In the genomic region with DNA sequence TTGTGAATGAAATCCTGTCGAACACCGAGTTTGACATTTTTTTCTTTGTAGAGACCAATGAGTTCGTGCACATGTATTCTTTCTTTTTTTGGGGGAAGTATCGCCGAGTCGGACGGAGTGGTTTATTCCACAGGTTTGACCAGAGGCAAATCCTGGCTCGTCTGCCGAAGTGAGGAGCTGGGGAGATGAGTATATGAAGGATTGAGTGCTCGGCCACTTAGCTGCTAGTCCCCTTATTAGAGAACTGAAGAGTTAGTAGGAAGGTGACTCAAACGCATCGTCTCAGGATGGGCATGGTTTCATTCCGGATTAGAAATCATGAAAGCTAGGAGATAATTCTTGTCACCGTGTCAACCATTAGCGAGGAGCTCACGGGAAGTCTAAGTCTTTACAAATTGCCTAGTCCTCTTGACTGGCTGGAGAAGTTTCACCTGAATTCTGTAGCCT, we compare ENCODE assay signal across 8 cellular contexts.
A peak's percentile ranks its signal among the peaks of the same experiment; 100 is the strongest.
DNase-seq lines count a peak whose midpoint lies in the region; ATAC-seq lines count a peak whose summit lies in the region.

No MANE protein-coding gene starts in this region.

- no peak overlapping the region for H3K27ac Mint-ChIP-seq in activated T-helper 1 cell treated with anti-CD3 and anti-CD28 coated beads, Interleukin-12 subunit alpha, Interleukin-12 subunit beta, Interleukin-2, Interleukin-4 antibody, amounts not matched to agents 30 ng/mL and 10 ng/mL and 1 ng/mL, durations not matched to agents 14 hours and 24 hours and 36 hours

- peaks cover 5% of the 10 kb centered on the region for H3K4me1 Mint-ChIP-seq in activated T-cell treated with anti-CD3 and anti-CD28 coated beads, Interleukin-2, amount 50 U/mL, for 4 hours (ENCODE audit: low read depth)
- H3K4me1 Mint-ChIP-seq in activated T-helper 1 cell treated with anti-CD3 and anti-CD28 coated beads, Interleukin-12 subunit alpha, Interleukin-12 subunit beta, Interleukin-2, Interleukin-4 antibody, amounts not matched to agents 30 ng/mL and 10 ng/mL and 1 ng/mL, durations not matched to agents 14 hours and 24 hours and 36 hours (ENCODE audit: low read depth), result peaks cover 15% of the 10 kb centered on the region

- H3K27ac ChIP-seq in urinary bladder (ENCODE audit: low read depth), result no peak overlapping the region

- peak overlapping the region; percentile 45 for H3K4me3 Mint-ChIP-seq in activated T-cell treated with anti-CD3 and anti-CD28 coated beads, Interleukin-2, amount 50 U/mL, for 4 hours
- H3K4me3 Mint-ChIP-seq in activated T-helper 1 cell treated with anti-CD3 and anti-CD28 coated beads, Interleukin-12 subunit alpha, Interleukin-12 subunit beta, Interleukin-2, Interleukin-4 antibody, amounts not matched to agents 30 ng/mL and 10 ng/mL and 1 ng/mL, durations not matched to agents 14 hours and 24 hours and 36 hours, result peak overlapping the region; percentile 76

- H3K27me3 Mint-ChIP-seq in activated T-cell treated with anti-CD3 and anti-CD28 coated beads, Interleukin-2, amount 50 U/mL, for 4 hours (ENCODE audit: low read depth), result peaks cover 34% of the 10 kb centered on the region
- H3K27me3 Mint-ChIP-seq in activated T-helper 1 cell treated with anti-CD3 and anti-CD28 coated beads, Interleukin-12 subunit alpha, Interleukin-12 subunit beta, Interleukin-2, Interleukin-4 antibody, amounts not matched to agents 30 ng/mL and 10 ng/mL and 1 ng/mL, durations not matched to agents 14 hours and 24 hours and 36 hours (ENCODE audit: insufficient read depth), result peaks cover 44% of the 10 kb centered on the region

- no peaks in the 10 kb centered on the region for H3K36me3 ChIP-seq in urinary bladder (ENCODE audit: insufficient read depth)

- no peak for DNase-seq in activated T-cell treated with anti-CD3 and anti-CD28 coated beads, Interleukin-2, amount 50 U/mL, for 4 hours
- DNase-seq in activated T-cell treated with anti-CD3 and anti-CD28 coated beads, Interleukin-2, amount 50 U/mL, for 1 hour, result no peak
- DNase-seq in activated T-helper 1 cell treated with anti-CD3 and anti-CD28 coated beads, Interleukin-12 subunit alpha, Interleukin-12 subunit beta, Interleukin-2, Interleukin-4 antibody, amounts not matched to agents 30 ng/mL and 10 ng/mL and 1 ng/mL, durations not matched to agents 14 hours and 24 hours and 36 hours (ENCODE audit: low spot score), result no peak
- peak; percentile 4 for DNase-seq in kidney glomerular epithelial cell (lab: John Stamatoyannopoulos, UW)
- DNase-seq in cortex of kidney (lab: John Stamatoyannopoulos, UW), result no peak
- DNase-seq in SIG-M5 treated with dmso at 0.1 percent for 504 hours (lab: John Stamatoyannopoulos, UW; ENCODE audit: unreplicated experiment), result no peak

- H3K4me1 ChIP-seq in urinary bladder (ENCODE audit: insufficient read depth), result no peaks in the 10 kb centered on the region

- peak overlapping the region; percentile 53 for H3K4me3 ChIP-seq in urinary bladder (ENCODE audit: low read depth, low read length)

- H3K9me3 Mint-ChIP-seq in activated T-cell treated with anti-CD3 and anti-CD28 coated beads, Interleukin-2, amount 50 U/mL, for 4 hours, result peaks cover 5% of the 10 kb centered on the region
- H3K9me3 Mint-ChIP-seq in activated T-helper 1 cell treated with anti-CD3 and anti-CD28 coated beads, Interleukin-12 subunit alpha, Interleukin-12 subunit beta, Interleukin-2, Interleukin-4 antibody, amounts not matched to agents 30 ng/mL and 10 ng/mL and 1 ng/mL, durations not matched to agents 14 hours and 24 hours and 36 hours, result no peaks in the 10 kb centered on the region

- 5% methylated on average over 16 of the region's 16 CpGs for WGBS in urinary bladder

- ATAC-seq in activated T-cell treated with anti-CD3 and anti-CD28 coated beads, Interleukin-2, amount 50 U/mL, for 4 hours, result peak in 1 of 2 donors; percentile 32
- ATAC-seq in HG03095 (IDR thresholded peaks at IDR 0.05; ENCODE audit: unreplicated experiment), result peak; percentile 24

- H3K36me3 Mint-ChIP-seq in activated T-cell treated with anti-CD3 and anti-CD28 coated beads, Interleukin-2, amount 50 U/mL, for 4 hours (ENCODE audit: insufficient read depth), result no peaks in the 10 kb centered on the region
- H3K36me3 Mint-ChIP-seq in activated T-helper 1 cell treated with anti-CD3 and anti-CD28 coated beads, Interleukin-12 subunit alpha, Interleukin-12 subunit beta, Interleukin-2, Interleukin-4 antibody, amounts not matched to agents 30 ng/mL and 10 ng/mL and 1 ng/mL, durations not matched to agents 14 hours and 24 hours and 36 hours (ENCODE audit: low read depth), result no peaks in the 10 kb centered on the region

- intact Hi-C loops in activated T-helper 1 cell treated with anti-CD3 and anti-CD28 coated beads, Interleukin-12 subunit alpha, Interleukin-12 subunit beta, Interleukin-2, Interleukin-4 antibody, amounts not matched to agents 30 ng/mL and 10 ng/mL and 1 ng/mL, durations not matched to agents 14 hours and 24 hours and 36 hours (cut with micrococcal nuclease), result no loop called here
